Comparison of ENCODE assay signal across 21 cellular contexts in the genomic region with DNA sequence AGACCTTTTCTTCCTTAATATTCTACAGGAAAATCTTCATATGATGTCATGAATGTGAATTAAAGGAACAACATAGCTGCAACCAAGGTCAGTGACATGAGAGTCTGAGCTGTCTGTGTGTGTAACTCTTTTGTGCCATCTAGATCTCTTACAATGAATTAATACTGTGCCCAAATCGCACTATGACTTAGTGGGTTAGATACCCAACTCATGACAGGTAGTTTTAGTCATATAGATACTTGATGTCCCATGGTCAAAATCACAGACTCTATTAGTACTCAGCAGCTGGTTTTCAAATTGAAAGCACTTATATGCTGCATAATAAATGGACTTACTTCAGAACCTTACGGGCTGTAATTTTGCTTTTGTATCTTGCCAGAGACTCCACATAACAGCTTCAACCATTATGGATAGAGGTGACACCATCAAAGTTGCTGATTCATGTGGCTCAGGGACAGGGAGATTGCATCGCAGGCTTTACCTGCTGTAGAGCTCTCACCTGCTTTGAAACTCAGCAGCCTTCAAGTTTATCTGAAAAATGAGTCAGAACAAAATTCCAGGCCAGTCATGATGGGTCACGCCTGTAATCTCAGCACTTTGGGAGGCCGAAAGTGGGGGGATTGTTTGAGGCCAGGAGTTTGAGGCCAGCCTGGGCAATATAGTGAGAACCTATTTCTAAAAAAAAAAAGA. TPM values are rescaled to one million over a fixed set of nuclear protein-coding genes. Genes with fewer than 3 reads are reported as not detected.
DNase-seq lines count a peak whose midpoint lies in the region; ATAC-seq, FAIRE-seq and TF ChIP-seq lines count a peak whose summit lies in the region.
"Had no signal": no experiment of that assay in that cellular context is flagged by ENCODE, and none has a peak within 500 bp of the region (broad histone marks: within the 10 kb centered on the region; RNA-seq: fewer than 3 reads in every experiment).

No MANE protein-coding gene starts in this region.

- H4K12ac ChIP-seq in trophoblast cell (ENCODE audit: low read depth, low read length): no peak overlapping the region

- TF ChIP-seq EP300 in K562 (IDR thresholded peaks at IDR 0.05; ENCODE audit: low read length): no peak

- no peak overlapping the region for H3K18ac ChIP-seq in trophoblast cell (ENCODE audit: low read length)

- no peaks in the 10 kb centered on the region for H3K36me3 Mint-ChIP-seq in activated CD4-positive, alpha-beta T cell treated with anti-CD3 and anti-CD28 coated beads for 36 hours (ENCODE audit: low read depth)
- no peaks in the 10 kb centered on the region for H3K36me3 Mint-ChIP-seq in activated CD4-positive, alpha-beta T cell treated with anti-CD3 and anti-CD28 coated beads, Interleukin-2, amount 10 ng/mL, durations not matched to agents 24 days and 14 days (ENCODE audit: low read depth)
- H3K36me3 Mint-ChIP-seq: CD4-positive, CD25-positive, alpha-beta regulatory T cell had no signal

- POLR2A ChIA-PET in activated CD4-positive, alpha-beta T cell treated with anti-CD3 and anti-CD28 coated beads for 36 hours (lab: Charles Lee): interaction anchor here (0.7 kb wide), 1 partner anchor 21 kb away, joined by 6 read pairs; no protein-coding TSS in a partner anchor
- POLR2A ChIA-PET in PC-3 (lab: Charles Lee; ENCODE audit: unreplicated experiment): no interaction called here
- POLR2A ChIA-PET in K562 (lab: Yijun Ruan, JAX): interaction anchor here (0.6 to 1.4 kb wide), 2 partner anchors 8 to 16 kb away, joined by 3 read pairs; no protein-coding TSS in a partner anchor

- H2BK5ac ChIP-seq in trophoblast cell (ENCODE audit: low read depth, low read length, poor library complexity): no peak overlapping the region

- no peak for DNase-seq in activated CD4-positive, alpha-beta T cell treated with anti-CD3 and anti-CD28 coated beads for 36 hours
- no peak for DNase-seq in activated CD4-positive, alpha-beta T cell treated with anti-CD3 and anti-CD28 coated beads, Interleukin-2, amount 10 ng/mL, durations not matched to agents 24 days and 14 days
- DNase-seq in PC-3 (peak; percentile 31), K562 (ENCODE audit: extremely low read depth in 1 of 4, low spot score in 3 of 4) (no peak), trophoblast cell (peak; percentile 60 to 63), GM10266 (ENCODE audit: extremely low spot score) (no peak)
- DNase-seq: BE2C; CD4-positive, CD25-positive, alpha-beta regulatory T cell; COR-L47; H7; NCI-H1417 treated with DMSO at 0.1 percent for 48 hours; NCI-H2029; NCI-H2171; NCI-H446; NCI-H69 had no signal

- H3K79me2 ChIP-seq in PC-3 (ENCODE audit: low read length) (no peaks in the 10 kb centered on the region), K562 (ENCODE audit: control insufficient read depth, insufficient read depth, low read length) (no peaks in the 10 kb centered on the region), trophoblast cell (ENCODE audit: control insufficient read depth, insufficient read depth, low read length, poor library complexity) (no peaks in the 10 kb centered on the region)

- no peak for TF ChIP-seq CTCF in PC-3 (conservative IDR thresholded peaks at IDR 0.05; ENCODE audit: low read depth, low read length)
- no peak for TF ChIP-seq CTCF in K562 (IDR thresholded peaks at IDR 0.05 in 2 of 3, conservative IDR thresholded peaks at IDR 0.05 in 1 of 3; ENCODE audit: insufficient read depth in 2 of 3, low read depth in 1 of 3, low read length in 3 of 3)
- no peak for TF ChIP-seq CTCF in GM10266 (IDR thresholded peaks at IDR 0.05; ENCODE audit: control insufficient read depth, insufficient read depth, low read depth, missing control alignments)

- H3K27ac ChIP-seq in PC-3 (ENCODE audit: low read length) (no peak overlapping the region), K562 (ENCODE audit: extremely low read depth, low read depth, low read length) (no peak overlapping the region), trophoblast cell (ENCODE audit: low read depth, low read length) (no peak overlapping the region)
- H3K27ac ChIP-seq: SJSA1 had no signal

- H3K4me1 Mint-ChIP-seq in activated CD4-positive, alpha-beta T cell treated with anti-CD3 and anti-CD28 coated beads for 36 hours: peaks cover 1% of the 10 kb centered on the region
- H3K4me1 Mint-ChIP-seq in activated CD4-positive, alpha-beta T cell treated with anti-CD3 and anti-CD28 coated beads, Interleukin-2, amount 10 ng/mL, durations not matched to agents 24 days and 14 days: peaks cover under 1% of the 10 kb centered on the region

- intact Hi-C loops in activated CD4-positive, alpha-beta T cell treated with anti-CD3 and anti-CD28 coated beads for 36 hours (cut with DNase I, micrococcal nuclease): loop anchor here in 1 of 2 experiments (10.0 kb wide), 1 partner anchor 370 kb away; no protein-coding TSS in a partner anchor
- intact Hi-C loops in activated CD4-positive, alpha-beta T cell treated with anti-CD3 and anti-CD28 coated beads, Interleukin-2, amount 10 ng/mL, durations not matched to agents 24 days and 14 days (cut with micrococcal nuclease): no loop called here
- intact Hi-C loops in PC-3 (cut with micrococcal nuclease) (no loop called here), K562 (cut with micrococcal nuclease) (no loop called here)

- BruUV-seq in PC-3 (replicated peaks; lab: Mats Ljungman, UMichigan): no TSS peak
- no TSS peak for BruUV-seq in K562 (replicated peaks; lab: Mats Ljungman, UMichigan)

- H4K8ac ChIP-seq in trophoblast cell (ENCODE audit: low read depth, low read length): no peak overlapping the region

- no peak for TF ChIP-seq POLR2A in K562 (conservative IDR thresholded peaks at IDR 0.05)

- H3K14ac ChIP-seq in trophoblast cell (ENCODE audit: low read length): no peak overlapping the region

- H3K4me3 ChIP-seq in PC-3 (ENCODE audit: low read length) (no peak overlapping the region), K562 (no peak overlapping the region), trophoblast cell (ENCODE audit: low read depth, low read length) (no peak overlapping the region)
- H3K4me3 ChIP-seq: SJSA1 had no signal

- H3K4me1 ChIP-seq in PC-3 (ENCODE audit: insufficient read depth, low read length): no peaks in the 10 kb centered on the region
- H3K4me1 ChIP-seq in K562 (replicated peaks in 1 of 2; ENCODE audit: control insufficient read depth in 2 of 2, insufficient read depth in 2 of 2, low read length in 2 of 2): no peaks in the 10 kb centered on the region; a peak in 2 of 5 replicates
- H3K4me1 ChIP-seq in trophoblast cell (ENCODE audit: control insufficient read depth in 1 of 2, insufficient read depth in 2 of 2, low read length in 2 of 2): no peaks in the 10 kb centered on the region
- H3K4me1 ChIP-seq: BE2C, SJSA1 had no signal

- no peaks in the 10 kb centered on the region for H3K79me1 ChIP-seq in trophoblast cell (ENCODE audit: low read length)

- H3K9me1 ChIP-seq in K562 (ENCODE audit: control insufficient read depth, insufficient read depth, low read length): no peaks in the 10 kb centered on the region

- no peak overlapping the region for H2BK120ac ChIP-seq in trophoblast cell (ENCODE audit: insufficient read depth, low read length, poor library complexity)

- H3K4me2 ChIP-seq in PC-3 (ENCODE audit: low read length): no peak overlapping the region
- no peak overlapping the region for H3K4me2 ChIP-seq in K562 (ENCODE audit: insufficient read depth, low read length)
- no peak overlapping the region for H3K4me2 ChIP-seq in trophoblast cell (ENCODE audit: low read length)

- no peak overlapping the region for H2AFZ ChIP-seq in PC-3 (ENCODE audit: low read length)
- H2AFZ ChIP-seq in K562 (ENCODE audit: low read depth, low read length): no peak overlapping the region
- H2AFZ ChIP-seq in trophoblast cell (ENCODE audit: insufficient read depth, low read length, poor library complexity): no peak overlapping the region

- no peak for FAIRE-seq in K562 (lab: Jason Lieb, UNC)
- FAIRE-seq: G401.6 had no signal

- no peak overlapping the region for H2AK5ac ChIP-seq in trophoblast cell (ENCODE audit: low read length)

- in situ Hi-C loops in K562 (cut with MboI): no loop called here

- no peak overlapping the region for H3K4ac ChIP-seq in trophoblast cell (ENCODE audit: low read depth, low read length)

- no peaks in the 10 kb centered on the region for H3K9me3 ChIP-seq in PC-3 (ENCODE audit: low read length)
- no peaks in the 10 kb centered on the region for H3K9me3 ChIP-seq in K562 (replicated peaks; ENCODE audit: control insufficient read depth, insufficient read depth, low read depth, low read length)
- H3K9me3 ChIP-seq in trophoblast cell (ENCODE audit: insufficient read depth, low read depth, low read length): no peaks in the 10 kb centered on the region
- H3K9me3 ChIP-seq: BE2C had no signal

- H3K9me2 ChIP-seq in PC-3 (replicated peaks; ENCODE audit: low read length): no peaks in the 10 kb centered on the region

- no peak for TF ChIP-seq RAD21 in K562 (CRISPR knock-in tag; conservative IDR thresholded peaks at IDR 0.05 in 1 of 2, IDR thresholded peaks at IDR 0.05 in 1 of 2)

- no peak overlapping the region for H4K91ac ChIP-seq in trophoblast cell (ENCODE audit: low read depth, low read length)

- 2% methylated on average over 5 of the region's 5 CpGs for WGBS in K562 (ENCODE audit: insufficient coverage, low coverage, missing lambda C conversion rate)
- WGBS in trophoblast cell (ENCODE audit: extremely low coverage, insufficient coverage, insufficient read length): no CpG with 5 or more reads among the region's 5 CpGs

- CTCF ChIA-PET in activated CD4-positive, alpha-beta T cell treated with anti-CD3 and anti-CD28 coated beads for 36 hours (lab: Charles Lee): interaction anchor here (1.0 to 1.5 kb wide), 4 partner anchors 30 to 294 kb away, joined by 3 to 5 read pairs (median 3); no protein-coding TSS in a partner anchor
- CTCF ChIA-PET in PC-3 (lab: Charles Lee): interaction anchor here (0.6 kb wide), 1 partner anchor 465 kb away, joined by 3 read pairs; no protein-coding TSS in a partner anchor
- CTCF ChIA-PET in K562 (lab: Yijun Ruan, JAX; ENCODE audit: low intra/inter-chr PET ratio): no interaction called here

- H3K27me3 ChIP-seq in PC-3 (ENCODE audit: low read length) (no peaks in the 10 kb centered on the region), K562 (ENCODE audit: control insufficient read depth in 2 of 2, insufficient read depth in 2 of 2, low read length in 2 of 2) (peaks cover 0 to 3% of the 10 kb centered on the region in 2 experiments; a peak in 2 of 5 replicates), trophoblast cell (ENCODE audit: insufficient read depth, low read length) (no peaks in the 10 kb centered on the region)
- H3K27me3 ChIP-seq: BE2C, SJSA1 had no signal

- no peak overlapping the region for H3K27ac Mint-ChIP-seq in activated CD4-positive, alpha-beta T cell treated with anti-CD3 and anti-CD28 coated beads for 36 hours
- no peak overlapping the region for H3K27ac Mint-ChIP-seq in activated CD4-positive, alpha-beta T cell treated with anti-CD3 and anti-CD28 coated beads, Interleukin-2, amount 10 ng/mL, durations not matched to agents 24 days and 14 days
- H3K27ac Mint-ChIP-seq: CD4-positive, CD25-positive, alpha-beta regulatory T cell had no signal

- H3K9ac ChIP-seq in PC-3 (ENCODE audit: low read length) (no peak overlapping the region), K562 (ENCODE audit: insufficient read depth in 1 of 2, low read depth in 2 of 2, low read length in 2 of 2) (no peak overlapping the region), trophoblast cell (ENCODE audit: low read length) (no peak overlapping the region)

- ATAC-seq in activated CD4-positive, alpha-beta T cell treated with anti-CD3 and anti-CD28 coated beads for 36 hours: peak; percentile 41
- ATAC-seq in PC-3 (no peak), K562 (no peak), HG03159 (IDR thresholded peaks at IDR 0.05; ENCODE audit: unreplicated experiment) (no peak)

- H3F3A ChIP-seq in PC-3 (ENCODE audit: low read length, unreplicated experiment): no peaks in the 10 kb centered on the region

- no peak overlapping the region for H3K4me3 Mint-ChIP-seq in activated CD4-positive, alpha-beta T cell treated with anti-CD3 and anti-CD28 coated beads for 36 hours
- no peak overlapping the region for H3K4me3 Mint-ChIP-seq in activated CD4-positive, alpha-beta T cell treated with anti-CD3 and anti-CD28 coated beads, Interleukin-2, amount 10 ng/mL, durations not matched to agents 24 days and 14 days
- H3K4me3 Mint-ChIP-seq: CD4-positive, CD25-positive, alpha-beta regulatory T cell had no signal

- H3K27me3 Mint-ChIP-seq in activated CD4-positive, alpha-beta T cell treated with anti-CD3 and anti-CD28 coated beads for 36 hours: peaks cover 7% of the 10 kb centered on the region
- H3K27me3 Mint-ChIP-seq in activated CD4-positive, alpha-beta T cell treated with anti-CD3 and anti-CD28 coated beads, Interleukin-2, amount 10 ng/mL, durations not matched to agents 24 days and 14 days: peaks cover 8% of the 10 kb centered on the region

- H3K36me3 ChIP-seq in PC-3 (ENCODE audit: low read depth, low read length): no peaks in the 10 kb centered on the region
- no peaks in the 10 kb centered on the region for H3K36me3 ChIP-seq in K562 (ENCODE audit: control insufficient read depth, insufficient read depth, low read length)
- no peaks in the 10 kb centered on the region for H3K36me3 ChIP-seq in trophoblast cell (ENCODE audit: control insufficient read depth in 1 of 2, insufficient read depth in 2 of 2, low read length in 2 of 2)
- H3K36me3 ChIP-seq: BE2C, SJSA1 had no signal

- H4K20me1 ChIP-seq in PC-3 (ENCODE audit: low read length) (no peaks in the 10 kb centered on the region), K562 (replicated peaks; ENCODE audit: control insufficient read depth, insufficient read depth, low read length) (no peaks in the 10 kb centered on the region)

- H3K9me3 Mint-ChIP-seq in activated CD4-positive, alpha-beta T cell treated with anti-CD3 and anti-CD28 coated beads for 36 hours (ENCODE audit: low read depth): no peaks in the 10 kb centered on the region
- H3K9me3 Mint-ChIP-seq in activated CD4-positive, alpha-beta T cell treated with anti-CD3 and anti-CD28 coated beads, Interleukin-2, amount 10 ng/mL, durations not matched to agents 24 days and 14 days: peaks cover 10% of the 10 kb centered on the region

- no peak overlapping the region for H2BK12ac ChIP-seq in trophoblast cell (ENCODE audit: low read length)

- H3K23ac ChIP-seq in trophoblast cell (ENCODE audit: low read length): no peak overlapping the region

RNA-seq across cellular contexts. Expression of gene ZNF283, which starts 12.3 kb away (rescaled TPM):
- 1 to 10 TPM; 5.4 to 6.8 TPM for total RNA-seq in activated CD4-positive, alpha-beta T cell treated with anti-CD3 and anti-CD28 coated beads for 36 hours
- total RNA-seq in activated CD4-positive, alpha-beta T cell treated with anti-CD3 and anti-CD28 coated beads, Interleukin-2, amount 10 ng/mL, durations not matched to agents 24 days and 14 days: 4.0 and 5.7 TPM in 2 replicates
- 3.0 and 4.0 TPM in 2 replicates for total RNA-seq in PC-3 (2014; rRNA removed)
- total RNA-seq in K562 (2011; cell fraction: chromatin; rRNA removed; ENCODE audit: low replicate concordance): 18.2 and 43.1 TPM in 2 replicates
- 15.0 and 16.3 TPM in 2 replicates for total RNA-seq in K562 (2011; cell fraction: nucleolus; rRNA removed)
- 19.9 and 37.9 TPM in 2 replicates for total RNA-seq in K562 (2011; cell fraction: nucleoplasm; rRNA removed)
- total RNA-seq in K562 (2014; rRNA removed): 7.9 TPM in 2 replicates
- total RNA-seq in K562 (2014; rRNA removed; fragmentation: Illumina TruSeq; extraction: Trizol): 19.5 and 21.3 TPM in 2 replicates
- total RNA-seq in K562 (2015; rRNA removed; fragmentation: Illumina TruSeq; extraction: Trizol): 11.3 and 14.0 TPM in 2 replicates
- total RNA-seq in K562 (2021): 10.3 and 10.7 TPM in 2 replicates
- 7.3 and 9.8 TPM in 2 replicates for polyA plus RNA-seq in K562 (2011; rRNA removed)
- 0.78 and 2.6 TPM in 2 replicates for polyA plus RNA-seq in K562 (2011; cell fraction: cytosol; rRNA removed)
- polyA plus RNA-seq in K562 (2011; cell fraction: nucleus; rRNA removed): 7.9 and 12.9 TPM in 2 replicates
- polyA plus RNA-seq in K562 (2012): 5.7 and 5.8 TPM in 2 replicates
- 6.2 and 7.0 TPM in 2 replicates for polyA plus RNA-seq in K562 (2014; fragmentation: Illumina TruSeq; extraction: Trizol)
- 10 to 100 TPM in 1 of 2 experiments, 1 to 10 TPM in 1; 6.0 to 11.1 TPM for polyA plus RNA-seq in K562 (2014; fragmentation: Nextera tagmentation; extraction: Ambion mirVana)
- polyA plus RNA-seq in K562 (2014; rRNA removed): 7.2 and 9.4 TPM in 2 replicates
- polyA minus RNA-seq in K562 (2011; rRNA and poly(A)+ RNA removed): 21.0 and 25.4 TPM in 2 replicates
- 4.3 and 6.1 TPM in 2 replicates for polyA minus RNA-seq in K562 (2011; cell fraction: cytosol; rRNA and poly(A)+ RNA removed)
- polyA minus RNA-seq in K562 (2011; cell fraction: nucleus; rRNA and poly(A)+ RNA removed): 12.8 and 28.8 TPM in 2 replicates
- polyA plus RNA-seq in trophoblast cell (2013): 3.7 and 4.0 TPM in 2 replicates

RNA-seq across cellular contexts. Expression of gene LYPD5, which starts 12.6 kb away (rescaled TPM):
- 1 to 10 TPM in 1 of 2 experiments, under 1 TPM in 1; 0.86 to 1.2 TPM for total RNA-seq in activated CD4-positive, alpha-beta T cell treated with anti-CD3 and anti-CD28 coated beads for 36 hours
- 0.26 and 0.42 TPM in 2 replicates for total RNA-seq in activated CD4-positive, alpha-beta T cell treated with anti-CD3 and anti-CD28 coated beads, Interleukin-2, amount 10 ng/mL, durations not matched to agents 24 days and 14 days
- total RNA-seq in PC-3 (2014; rRNA removed) (0.35 and 6.8 TPM in 2 replicates), K562 (2014; rRNA removed) (0.20 TPM in 1 of 2 replicates, not detected in the other), K562 (2014; rRNA removed; fragmentation: Illumina TruSeq; extraction: Trizol) (0.13 TPM in 1 of 2 replicates, not detected in the other), K562 (2015; rRNA removed; fragmentation: Illumina TruSeq; extraction: Trizol) (0.19 and 0.22 TPM in 2 replicates), K562 (2021) (0.09 and 0.25 TPM in 2 replicates)
- 0.42 and 1.1 TPM in 2 replicates for total RNA-seq in K562 (2011; cell fraction: chromatin; rRNA removed; ENCODE audit: low replicate concordance)
- total RNA-seq in K562 (2011; cell fraction: nucleolus; rRNA removed): 0.26 and 0.50 TPM in 2 replicates
- 0.15 TPM in 1 of 2 replicates, not detected in the other for total RNA-seq in K562 (2011; cell fraction: nucleoplasm; rRNA removed)
- polyA plus RNA-seq in K562 (2011; rRNA removed) (0.21 and 0.26 TPM in 2 replicates), K562 (2014; fragmentation: Illumina TruSeq; extraction: Trizol) (0.06 and 0.24 TPM in 2 replicates), K562 (2014; fragmentation: Nextera tagmentation; extraction: Ambion mirVana) (under 1 TPM in 1 of 2 experiments, not detected in 1; 0.03 TPM), K562 (2014; rRNA removed) (0.11 TPM in 1 of 2 replicates, not detected in the other)
- polyA plus RNA-seq in K562 (2011; cell fraction: cytosol; rRNA removed): 0.16 and 0.39 TPM in 2 replicates
- polyA plus RNA-seq in K562 (2011; cell fraction: nucleus; rRNA removed): 0.14 and 0.47 TPM in 2 replicates
- 0.09 and 0.25 TPM in 2 replicates for polyA plus RNA-seq in K562 (2012)
- polyA minus RNA-seq in K562 (2011; rRNA and poly(A)+ RNA removed): 0.21 TPM in 2 replicates
- polyA minus RNA-seq in K562 (2011; cell fraction: cytosol; rRNA and poly(A)+ RNA removed): not detected in 2 replicates
- 0.22 and 0.54 TPM in 2 replicates for polyA minus RNA-seq in K562 (2011; cell fraction: nucleus; rRNA and poly(A)+ RNA removed)
- polyA plus RNA-seq in trophoblast cell (2013): 75.1 and 79.1 TPM in 2 replicates
- total RNA-seq: A172; CD4-positive, CD25-positive, alpha-beta regulatory T cell; OCI-LY7 had no signal

RNA-seq across cellular contexts. Expression of gene KCNN4, which starts 34.0 kb away (rescaled TPM):
- 100 to 1,000 TPM; 103 to 110 TPM for total RNA-seq in activated CD4-positive, alpha-beta T cell treated with anti-CD3 and anti-CD28 coated beads for 36 hours
- total RNA-seq in activated CD4-positive, alpha-beta T cell treated with anti-CD3 and anti-CD28 coated beads, Interleukin-2, amount 10 ng/mL, durations not matched to agents 24 days and 14 days: 165 and 172 TPM in 2 replicates
- 45.7 and 57.7 TPM in 2 replicates for total RNA-seq in PC-3 (2014; rRNA removed)
- 29.9 and 77.4 TPM in 2 replicates for total RNA-seq in K562 (2011; cell fraction: chromatin; rRNA removed; ENCODE audit: low replicate concordance)
- total RNA-seq in K562 (2011; cell fraction: nucleolus; rRNA removed): 79.4 and 80.4 TPM in 2 replicates
- total RNA-seq in K562 (2011; cell fraction: nucleoplasm; rRNA removed): 61.0 and 61.7 TPM in 2 replicates
- 31.8 and 32.1 TPM in 2 replicates for total RNA-seq in K562 (2014; rRNA removed)
- total RNA-seq in K562 (2014; rRNA removed; fragmentation: Illumina TruSeq; extraction: Trizol): 9.2 and 10.7 TPM in 2 replicates
- total RNA-seq in K562 (2015; rRNA removed; fragmentation: Illumina TruSeq; extraction: Trizol): 18.6 and 19.5 TPM in 2 replicates
- 26.6 and 28.6 TPM in 2 replicates for total RNA-seq in K562 (2021)
- polyA plus RNA-seq in K562 (2011; rRNA removed): 29.4 and 33.9 TPM in 2 replicates
- polyA plus RNA-seq in K562 (2011; cell fraction: cytosol; rRNA removed): 40.2 and 61.3 TPM in 2 replicates
- 111 and 177 TPM in 2 replicates for polyA plus RNA-seq in K562 (2011; cell fraction: nucleus; rRNA removed)
- 16.4 and 18.7 TPM in 2 replicates for polyA plus RNA-seq in K562 (2012)
- polyA plus RNA-seq in K562 (2014; fragmentation: Illumina TruSeq; extraction: Trizol): 22.6 and 25.9 TPM in 2 replicates
- polyA plus RNA-seq in K562 (2014; fragmentation: Nextera tagmentation; extraction: Ambion mirVana): 1 to 10 TPM in 1 of 2 experiments, under 1 TPM in 1; 0.53 to 2.0 TPM
- polyA plus RNA-seq in K562 (2014; rRNA removed): 37.6 and 37.7 TPM in 2 replicates
- polyA minus RNA-seq in K562 (2011; rRNA and poly(A)+ RNA removed): 18.4 and 22.7 TPM in 2 replicates
- polyA minus RNA-seq in K562 (2011; cell fraction: cytosol; rRNA and poly(A)+ RNA removed): 16.1 and 22.7 TPM in 2 replicates
- polyA minus RNA-seq in K562 (2011; cell fraction: nucleus; rRNA and poly(A)+ RNA removed): 26.3 and 27.8 TPM in 2 replicates
- 46.3 and 48.1 TPM in 2 replicates for polyA plus RNA-seq in trophoblast cell (2013)
- total RNA-seq: HT-29 had no signal

Comparison
In these comparisons a context has a peak if more than half of its experiments do, and no peak if none do; other contexts are left out.
1. DNase-seq: peak in PC-3 (single experiment) and trophoblast cell (2 of 2); none in activated CD4-positive, alpha-beta T cell treated with anti-CD3 and anti-CD28 coated beads for 36 hours (single experiment), activated CD4-positive, alpha-beta T cell treated with anti-CD3 and anti-CD28 coated beads, Interleukin-2, amount 10 ng/mL, durations not matched to agents 24 days and 14 days (single experiment), K562 (0 of 4) and GM10266 (single experiment).